In genomic region chr3:13378155-13378554, GRCh38 we compare ENCODE assay signal across 10 cellular contexts. TPM values are rescaled to one million over a fixed set of nuclear protein-coding genes. Genes with fewer than 3 reads are reported as not detected.
A peak's percentile ranks its signal among the peaks of the same experiment; 100 is the strongest.
DNase-seq lines count a peak whose midpoint lies in the region; ATAC-seq and TF ChIP-seq lines count a peak whose summit lies in the region.
"Had no signal": no experiment of that assay in that cellular context is flagged by ENCODE, and none has a peak within 500 bp of the region (broad histone marks: within the 10 kb centered on the region; RNA-seq: fewer than 3 reads in every experiment).

No MANE protein-coding gene starts in this region.

- CTCF ChIA-PET in activated CD8-positive, alpha-beta T cell treated with anti-CD3 and anti-CD28 coated beads for 36 hours (lab: Charles Lee): no interaction called here

- peaks cover 8 to 22% of the 10 kb centered on the region in 2 donors for H3K36me3 Mint-ChIP-seq in activated T-cell treated with anti-CD3 and anti-CD28 coated beads, Interleukin-2, amount 50 U/mL, for 72 hours (ENCODE audit: insufficient read depth in 2 of 2)
- H3K36me3 Mint-ChIP-seq in activated CD8-positive, alpha-beta T cell treated with anti-CD3 and anti-CD28 coated beads for 36 hours (ENCODE audit: low read depth): peaks cover 49% of the 10 kb centered on the region

- no peak overlapping the region for H3K4me3 Mint-ChIP-seq in activated T-cell treated with anti-CD3 and anti-CD28 coated beads, Interleukin-2, amount 50 U/mL, for 72 hours
- no peak overlapping the region for H3K4me3 Mint-ChIP-seq in activated CD8-positive, alpha-beta T cell treated with anti-CD3 and anti-CD28 coated beads for 36 hours
- H3K4me3 Mint-ChIP-seq: naive B cell had no signal

- no peak for ATAC-seq in activated T-cell treated with anti-CD3 and anti-CD28 coated beads, Interleukin-2, amount 50 U/mL, for 72 hours (replicated peaks in 1 of 2)
- peak; percentile 72 for ATAC-seq in HG02852 (IDR thresholded peaks at IDR 0.05; ENCODE audit: unreplicated experiment)
- no peak for ATAC-seq in activated CD8-positive, alpha-beta T cell treated with anti-CD3 and anti-CD28 coated beads for 36 hours

- peak overlapping the region; percentile 21 for H3K27ac Mint-ChIP-seq in activated T-cell treated with anti-CD3 and anti-CD28 coated beads, Interleukin-2, amount 50 U/mL, for 72 hours
- H3K27ac Mint-ChIP-seq in activated CD8-positive, alpha-beta T cell treated with anti-CD3 and anti-CD28 coated beads for 36 hours: peak overlapping the region; percentile 64

- POLR2A ChIA-PET in activated CD8-positive, alpha-beta T cell treated with anti-CD3 and anti-CD28 coated beads for 36 hours (lab: Charles Lee): interaction anchor here (1.2 kb wide), 1 partner anchor 30 kb away, joined by 5 read pairs; no protein-coding TSS in a partner anchor

- H3K4me1 Mint-ChIP-seq in activated T-cell treated with anti-CD3 and anti-CD28 coated beads, Interleukin-2, amount 50 U/mL, for 72 hours (ENCODE audit: low read depth): no peaks in the 10 kb centered on the region
- no peaks in the 10 kb centered on the region for H3K4me1 Mint-ChIP-seq in activated CD8-positive, alpha-beta T cell treated with anti-CD3 and anti-CD28 coated beads for 36 hours (ENCODE audit: low read depth)

- no peaks in the 10 kb centered on the region for H3K27me3 Mint-ChIP-seq in activated T-cell treated with anti-CD3 and anti-CD28 coated beads, Interleukin-2, amount 50 U/mL, for 72 hours (ENCODE audit: low read depth)
- no peaks in the 10 kb centered on the region for H3K27me3 Mint-ChIP-seq in activated CD8-positive, alpha-beta T cell treated with anti-CD3 and anti-CD28 coated beads for 36 hours
- H3K27me3 Mint-ChIP-seq: naive B cell had no signal

- intact Hi-C loops in activated CD8-positive, alpha-beta T cell treated with anti-CD3 and anti-CD28 coated beads for 36 hours (cut with micrococcal nuclease): no loop called here

- DNase-seq in activated T-cell treated with anti-CD3 and anti-CD28 coated beads, Interleukin-2, amount 50 U/mL, for 72 hours: no peak
- DNase-seq in activated T-cell treated with anti-CD3 and anti-CD28 coated beads for 4 hours (no peak), renal cortical epithelial cell (ENCODE audit: low read depth) (peak; percentile 13), NCI-H526 treated with DMSO at 0.1 percent for 48 hours (lab: John Stamatoyannopoulos, UW) (no peak), MV-4-11 (lab: John Stamatoyannopoulos, UW) (no peak)
- no peak for DNase-seq in activated CD8-positive, alpha-beta T cell treated with anti-CD3 and anti-CD28 coated beads for 36 hours
- DNase-seq in activated CD4-positive, alpha-beta T cell treated with anti-CD3 and anti-CD28 coated beads, Interleukin-2, amount 50 U/mL, for 1 hour: no peak
- DNase-seq: activated gamma-delta T cell treated with Interleukin-2 at 50 U/mL for 16 hours, naive B cell had no signal

- no peak for TF ChIP-seq CTCF in activated CD8-positive, alpha-beta T cell treated with anti-CD3 and anti-CD28 coated beads for 36 hours (IDR thresholded peaks at IDR 0.05)

- H3K9me3 Mint-ChIP-seq in activated T-cell treated with anti-CD3 and anti-CD28 coated beads, Interleukin-2, amount 50 U/mL, for 72 hours: no peaks in the 10 kb centered on the region
- H3K9me3 Mint-ChIP-seq in activated CD8-positive, alpha-beta T cell treated with anti-CD3 and anti-CD28 coated beads for 36 hours: no peaks in the 10 kb centered on the region
- H3K9me3 Mint-ChIP-seq: naive B cell had no signal

RNA-seq across cellular contexts. Expression of gene NUP210, which starts 42.0 kb away (rescaled TPM):
- total RNA-seq in activated T-cell treated with anti-CD3 and anti-CD28 coated beads, Interleukin-2, amount 50 U/mL, for 72 hours: 100 to 1,000 TPM; 138 to 144 TPM
- total RNA-seq in activated CD8-positive, alpha-beta T cell treated with anti-CD3 and anti-CD28 coated beads for 36 hours: 100 to 1,000 TPM; 142 to 143 TPM
- total RNA-seq in renal cortical epithelial cell: 3.6 and 20.8 TPM in 2 replicates
